Comparison of ENCODE assay signal across 6 cellular contexts in genomic region chr19:19955208-19955607, GRCh38. TPM values are rescaled to one million over a fixed set of nuclear protein-coding genes. Genes with fewer than 3 reads are reported as not detected.
"Had no signal": no experiment of that assay in that cellular context is flagged by ENCODE, and none has a peak within 500 bp of the region (broad histone marks: within the 10 kb centered on the region; RNA-seq: fewer than 3 reads in every experiment).

No MANE protein-coding gene starts in this region.

- H3K27ac ChIP-seq: GM23248 had no signal

- ATAC-seq: K562 had no signal

- H3K4me3 ChIP-seq: GM23248, K562 had no signal

- H2AFZ ChIP-seq: GM23248 had no signal

- H3K4me3 Mint-ChIP-seq: H9 had no signal

- DNase-seq: H9, HCEC 1CT, KG1 had no signal

- H3K27ac Mint-ChIP-seq: H9 had no signal

RNA-seq across cellular contexts. Expression of gene ZNF93, which starts 54.5 kb away (rescaled TPM):
- total RNA-seq: HT-29 had no signal
